In the genomic region with DNA sequence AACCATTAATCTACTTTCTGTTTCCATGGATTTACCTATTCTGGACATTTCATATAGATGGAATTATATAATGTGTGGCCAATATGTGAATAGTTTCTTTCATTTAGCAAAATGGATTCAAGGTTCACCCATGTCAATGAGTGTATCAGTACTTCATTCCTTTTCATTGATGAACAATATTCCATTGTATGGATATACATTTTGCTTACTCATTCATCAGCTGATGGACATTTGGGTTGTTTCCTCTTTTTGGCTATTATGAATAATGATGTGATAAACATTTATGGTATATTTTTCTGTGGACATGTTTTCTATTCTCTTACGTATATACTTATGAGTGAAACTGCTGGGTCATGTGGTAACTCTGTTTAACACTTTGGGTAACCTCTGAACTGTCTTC, we compare ENCODE assay signal across 24 cellular contexts.
DNase-seq lines count a peak whose midpoint lies in the region; ATAC-seq, FAIRE-seq and TF ChIP-seq lines count a peak whose summit lies in the region.
"Had no signal": no experiment of that assay in that cellular context is flagged by ENCODE, and none has a peak within 500 bp of the region (broad histone marks: within the 10 kb centered on the region; RNA-seq: fewer than 3 reads in every experiment).

No MANE protein-coding gene starts in this region.

- TF ChIP-seq POLR2A in GM12892 (IDR thresholded peaks at IDR 0.05; ENCODE audit: low read depth, low read length) (no peak), GM12878 (IDR thresholded peaks at IDR 0.05; ENCODE audit: low read depth, low read length) (no peak)

- H3K4me1 Mint-ChIP-seq in neural crest cell = no peaks in the 10 kb centered on the region
- H3K4me1 Mint-ChIP-seq: CD14-positive monocyte; CD4-positive, alpha-beta memory T cell; GM23338 had no signal

- DNase-seq in CD1c-positive myeloid dendritic cell (ENCODE audit: extremely low spot score) = peak; percentile 1
- DNase-seq in GM12892 (ENCODE audit: insufficient read length) = no peak
- no peak for DNase-seq in GM12878 (ENCODE audit: low read depth, low spot score)
- DNase-seq in neural crest cell (ENCODE audit: low read depth, low spot score) = no peak
- DNase-seq in Karpas-422 = no peak
- no peak for DNase-seq in globus pallidus (ENCODE audit: low spot score)
- DNase-seq: 8988T; ACHN; AML-193; BE2C; Calu3; CD4-positive, alpha-beta memory T cell; COR-L47; DMS53; DMS79 treated with DMSO at 0.1 percent for 48 hours; GF-D8; HFFc6 had no signal

- peaks cover 62% of the 10 kb centered on the region for H3K36me3 Mint-ChIP-seq in neural crest cell (ENCODE audit: low read depth)

- no peak for TF ChIP-seq EP300 in GM12878 (IDR thresholded peaks at IDR 0.05; ENCODE audit: borderline replicate concordance in 1 of 2, control insufficient read depth in 1 of 2, low read depth in 2 of 2, low read length in 2 of 2)

- H3K27me3 ChIP-seq in GM12878 (replicated peaks in 1 of 2; ENCODE audit: control insufficient read depth in 2 of 2, insufficient read depth in 2 of 2, low read length in 1 of 2) (no peaks in the 10 kb centered on the region), Karpas-422 (ENCODE audit: low read length) (no peaks in the 10 kb centered on the region)
- H3K27me3 ChIP-seq: BE2C; BLaER1 treated with 17β-estradiol and CSF1 and Interleukin-3, amounts not matched to agents 10 nM and 100 nM had no signal

- no peaks in the 10 kb centered on the region; the same call in 2 of the 3 replicates for H3K9me3 ChIP-seq in GM12878 (replicated peaks; ENCODE audit: control insufficient read depth, insufficient read depth, low read length)
- H3K9me3 ChIP-seq in Karpas-422 (ENCODE audit: low read length) = no peaks in the 10 kb centered on the region
- H3K9me3 ChIP-seq: BE2C had no signal

- intact Hi-C loops in GM12878 (cut with micrococcal nuclease; ENCODE audit: unreplicated experiment) = no loop called here

- no TSS peak for BruUV-seq in GM12878 (replicated peaks; lab: Mats Ljungman, UMichigan)

- H3K36me3 ChIP-seq in GM12878 (ENCODE audit: control insufficient read depth in 2 of 2, insufficient read depth in 2 of 2, low read length in 1 of 2) = no peaks in the 10 kb centered on the region; a peak in 2 of 4 replicates
- peaks cover 38% of the 10 kb centered on the region for H3K36me3 ChIP-seq in Karpas-422 (ENCODE audit: insufficient read depth, low read length)

- peak; percentile 56 for FAIRE-seq in GM12892 (lab: Jason Lieb, UNC)
- FAIRE-seq in GM12878 (lab: Jason Lieb, UNC) = peak; percentile 13
- FAIRE-seq: A549, GM18507 had no signal

- RAD21 ChIA-PET in GM12878 (lab: Charles Lee; ENCODE audit: unreplicated experiment) = interaction anchor here (0.5 kb wide), 1 partner anchor 1438 kb away, joined by 3 read pairs; no protein-coding TSS in a partner anchor

- TF ChIP-seq RAD21 in GM12878 (IDR thresholded peaks at IDR 0.05; ENCODE audit: insufficient read depth, low read depth, low read length) = no peak

- H3K9me3 Mint-ChIP-seq in neural crest cell = peaks cover 13% of the 10 kb centered on the region

- SMC1A ChIA-PET in GM12878 (lab: Charles Lee; ENCODE audit: uncharacterized antibody, unreplicated experiment) = interaction anchor here (1.5 kb wide), 1 partner anchor 11 kb away, joined by 6 read pairs; no protein-coding TSS in a partner anchor

- no peak for ATAC-seq in GM12878
- no peak for ATAC-seq in HG03159 (IDR thresholded peaks at IDR 0.05; ENCODE audit: unreplicated experiment)
- ATAC-seq: A549, GM23338 had no signal

- H3K27ac ChIP-seq in GM12878 (ENCODE audit: control insufficient read depth, insufficient read depth) (no peak overlapping the region), Karpas-422 (ENCODE audit: low read length) (no peak overlapping the region)
- H3K27ac ChIP-seq: A549; BLaER1 treated with 17β-estradiol and CSF1 and Interleukin-3, amounts not matched to agents 10 nM and 100 nM had no signal

- H2AFZ ChIP-seq in GM12878 (ENCODE audit: control insufficient read depth, low read depth, low read length) (no peak overlapping the region), Karpas-422 (ENCODE audit: low read length) (no peak overlapping the region)
- H2AFZ ChIP-seq: GM23338 had no signal

- peak overlapping the region; percentile 50 for H3K27ac Mint-ChIP-seq in neural crest cell (ENCODE audit: unreplicated experiment)
- H3K27ac Mint-ChIP-seq: CD14-positive monocyte; CD4-positive, alpha-beta memory T cell; GM23338; HFFc6 had no signal

- H3K79me2 ChIP-seq in GM12878 (ENCODE audit: control insufficient read depth, insufficient read depth, low read length) (no peaks in the 10 kb centered on the region), Karpas-422 (ENCODE audit: low read length) (no peaks in the 10 kb centered on the region)

- H3K4me3 ChIP-seq in GM12878 = no peak overlapping the region
- no peak overlapping the region for H3K4me3 ChIP-seq in Karpas-422 (ENCODE audit: low read length)
- H3K4me3 ChIP-seq: A549; BLaER1 treated with 17β-estradiol and CSF1 and Interleukin-3, amounts not matched to agents 10 nM and 100 nM; GM23338; HAP-1 had no signal

- CTCF ChIA-PET in GM12878 (lab: Yijun Ruan, JAX) = no interaction called here

- no peaks in the 10 kb centered on the region for H3K4me1 ChIP-seq in GM12878 (ENCODE audit: control insufficient read depth, insufficient read depth, low read length)
- H3K4me1 ChIP-seq in Karpas-422 (ENCODE audit: low read length) = no peaks in the 10 kb centered on the region
- H3K4me1 ChIP-seq: BE2C; BLaER1 treated with 17β-estradiol and CSF1 and Interleukin-3, amounts not matched to agents 10 nM and 100 nM; HAP-1 had no signal

- H4K20me1 ChIP-seq in GM12878 (ENCODE audit: control insufficient read depth, insufficient read depth) (no peaks in the 10 kb centered on the region), Karpas-422 (ENCODE audit: insufficient read depth, low read depth, low read length) (no peaks in the 10 kb centered on the region)
- H4K20me1 ChIP-seq: BLaER1 treated with 17β-estradiol and CSF1 and Interleukin-3, amounts not matched to agents 10 nM and 100 nM had no signal

- no peaks in the 10 kb centered on the region for H3K27me3 Mint-ChIP-seq in neural crest cell (ENCODE audit: low read depth)
- H3K27me3 Mint-ChIP-seq: CD4-positive, alpha-beta memory T cell had no signal

- in situ Hi-C loops in GM12878 (cut with MboI) = no loop called here

- 100% methylated on average over 1 of the region's 1 CpG for WGBS in GM12878 (ENCODE audit: insufficient coverage, insufficient replicate concordance, low lambda C conversion rate, missing lambda C conversion rate)

- 0 out of 2 replicates have a peak, but pooled peaks cover 3% of the 10 kb centered on the region for H3K9me2 ChIP-seq in Karpas-422 (replicated peaks; ENCODE audit: insufficient read depth, low read length)

- no peak overlapping the region for H3K4me2 ChIP-seq in GM12878 (ENCODE audit: control insufficient read depth, insufficient read depth)
- no peak overlapping the region for H3K4me2 ChIP-seq in Karpas-422 (ENCODE audit: low read depth, low read length, poor library complexity, severe bottlenecking)
- H3K4me2 ChIP-seq: A549; BLaER1 treated with 17β-estradiol and CSF1 and Interleukin-3, amounts not matched to agents 10 nM and 100 nM; GM23338 had no signal

- POLR2A ChIA-PET in GM12878 (lab: Charles Lee) = no interaction called here

- no peak overlapping the region for H3K4me3 Mint-ChIP-seq in neural crest cell
- H3K4me3 Mint-ChIP-seq: CD14-positive monocyte; CD4-positive, alpha-beta memory T cell; GM23338; HFFc6 had no signal

- H3K9ac ChIP-seq in GM12878 (ENCODE audit: control insufficient read depth, insufficient read depth, low read length) = no peak overlapping the region
- no peak overlapping the region for H3K9ac ChIP-seq in Karpas-422 (ENCODE audit: low read length)
- H3K9ac ChIP-seq: BLaER1 treated with 17β-estradiol and CSF1 and Interleukin-3, amounts not matched to agents 10 nM and 100 nM had no signal

- TF ChIP-seq CTCF in GM12878 (IDR thresholded peaks at IDR 0.05 in 2 of 3, conservative IDR thresholded peaks at IDR 0.05 in 1 of 3; ENCODE audit: control insufficient read depth in 2 of 3, extremely low read depth in 1 of 3, insufficient read depth in 1 of 3, low read depth in 3 of 3, low read length in 3 of 3) = no peak
- no peak for TF ChIP-seq CTCF in neural crest cell (conservative IDR thresholded peaks at IDR 0.05)

TF ChIP-seq in GM12878, 131 proteins besides CTCF, POLR2A, EP300 and RAD21:
- TF ChIP-seq USF2 (IDR thresholded peaks at IDR 0.05; ENCODE audit: borderline replicate concordance, low read depth, low read length) (no peak), DPF2 (IDR thresholded peaks at IDR 0.05) (no peak), SRF (IDR thresholded peaks at IDR 0.05; ENCODE audit: low read depth in 2 of 2, low read length in 2 of 2) (no peak), SREBF2 (IDR thresholded peaks at IDR 0.05; ENCODE audit: low read length) (no peak), BCL3 (IDR thresholded peaks at IDR 0.05; ENCODE audit: borderline replicate concordance, insufficient read depth, low read depth, low read length, poor library complexity, severe bottlenecking) (no peak), KAT2A (conservative IDR thresholded peaks at IDR 0.05; ENCODE audit: control insufficient read depth, low read depth, low read length) (no peak), SPI1 (IDR thresholded peaks at IDR 0.05; ENCODE audit: borderline replicate concordance, insufficient read depth, low read depth, low read length) (no peak), MYB (IDR thresholded peaks at IDR 0.05; ENCODE audit: borderline replicate concordance, low read depth, low read length) (no peak)
TF ChIP-seq in GM12878: peak in this region for 0.
